In the genomic region with DNA sequence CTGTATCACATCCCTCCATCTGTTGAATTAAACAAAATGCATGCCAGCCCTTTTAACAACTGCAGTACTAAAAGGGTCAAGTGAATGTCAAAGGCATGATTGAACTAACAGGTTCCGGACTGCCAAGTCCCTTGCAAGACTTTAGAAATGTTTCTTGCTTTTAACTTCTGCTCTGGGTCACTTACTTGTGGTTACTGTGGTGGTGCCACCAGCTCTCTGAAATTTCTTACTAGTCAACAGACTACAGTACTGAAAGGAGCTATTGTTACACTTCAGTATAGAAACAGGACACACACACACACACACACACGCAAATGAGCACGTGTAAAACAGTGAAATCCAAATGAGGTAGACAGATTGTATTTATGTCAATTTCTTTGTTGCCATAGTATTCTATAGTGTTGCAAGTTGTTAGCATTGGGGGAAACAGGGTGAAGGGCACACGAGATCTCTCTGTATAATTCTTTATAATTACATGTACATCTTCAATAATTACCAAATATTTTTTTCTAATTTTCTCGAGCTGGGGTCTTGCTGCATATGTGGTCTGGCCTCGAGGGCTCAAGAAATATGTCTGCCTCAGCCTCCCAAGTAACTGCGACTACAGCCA, we compare ENCODE assay signal across 14 cellular contexts.
DNase-seq lines count a peak whose midpoint lies in the region; ATAC-seq and TF ChIP-seq lines count a peak whose summit lies in the region.
"Had no signal": no experiment of that assay in that cellular context is flagged by ENCODE, and none has a peak within 500 bp of the region (broad histone marks: within the 10 kb centered on the region; RNA-seq: fewer than 3 reads in every experiment).

No MANE protein-coding gene starts in this region.

- H3K27ac Mint-ChIP-seq in nephron = peak overlapping the region; percentile 12 to 86 (median 82)
- H3K27ac Mint-ChIP-seq: activated B cell treated with CpG ODN at 0.5 μM for 24 hours; activated T-cell treated with anti-CD3 and anti-CD28 coated beads, Interleukin-2, amount 50 U/mL, for 72 hours had no signal

- H3K27me3 Mint-ChIP-seq in nephron (ENCODE audit: low read depth) = no peaks in the 10 kb centered on the region
- H3K27me3 Mint-ChIP-seq: activated B cell treated with CpG ODN at 0.5 μM for 24 hours had no signal

- ATAC-seq in GM18909 (IDR thresholded peaks at IDR 0.05; ENCODE audit: poor library complexity, unreplicated experiment) (peak; percentile 71), HG02798 (IDR thresholded peaks at IDR 0.05; ENCODE audit: poor library complexity, unreplicated experiment) (peak; percentile 78)
- ATAC-seq: activated T-cell treated with anti-CD3 and anti-CD28 coated beads, Interleukin-2, amount 50 U/mL, for 72 hours; stimulated activated naive CD8-positive, alpha-beta T cell treated with anti-CD3 and anti-CD28 coated beads, Interleukin-15, Interleukin-2, amounts not matched to agents 100 U/mL and 50 U/mL, for 24 hours had no signal

- no peak overlapping the region for H3K4me3 Mint-ChIP-seq in nephron
- H3K4me3 Mint-ChIP-seq: activated B cell treated with CpG ODN at 0.5 μM for 24 hours; activated T-cell treated with anti-CD3 and anti-CD28 coated beads, Interleukin-2, amount 50 U/mL, for 72 hours had no signal

- peak; percentile 62 for DNase-seq in M059J (ENCODE audit: low read depth)
- no peak for DNase-seq in activated CD4-positive, alpha-beta T cell treated with anti-CD3 and anti-CD28 coated beads for 48 hours
- DNase-seq in NCI-H1417 treated with DMSO at 0.1 percent for 48 hours (lab: John Stamatoyannopoulos, UW) = no peak
- DNase-seq in ureter (ENCODE audit: low spot score) = no peak
- DNase-seq: activated B cell treated with CpG ODN at 0.5 μM for 24 hours; activated T-cell treated with anti-CD3 and anti-CD28 coated beads, Interleukin-2, amount 50 U/mL, for 72 hours; brain microvascular endothelial cell; hippocampal formation; NCI-H69; stimulated activated CD4-positive, alpha-beta T cell treated with anti-CD3 and anti-CD28 coated beads, Interleukin-4, amount 100 ng/mL, for 1 hour; stimulated activated naive CD8-positive, alpha-beta T cell treated with anti-CD3 and anti-CD28 coated beads, Interleukin-15, Interleukin-2, amounts not matched to agents 100 U/mL and 50 U/mL, for 24 hours had no signal

- H3K9me3 Mint-ChIP-seq in nephron = peaks cover 3% of the 10 kb centered on the region
- H3K9me3 Mint-ChIP-seq: activated B cell treated with CpG ODN at 0.5 μM for 24 hours; activated T-cell treated with anti-CD3 and anti-CD28 coated beads, Interleukin-2, amount 50 U/mL, for 72 hours had no signal

- no peak for TF ChIP-seq CTCF in nephron (IDR thresholded peaks at IDR 0.05; ENCODE audit: unreplicated experiment in 3 of 3)

- H3K36me3 Mint-ChIP-seq in nephron (ENCODE audit: low read depth) = no peaks in the 10 kb centered on the region

- peaks cover 47% of the 10 kb centered on the region for H3K4me1 Mint-ChIP-seq in nephron
- H3K4me1 Mint-ChIP-seq: activated B cell treated with CpG ODN at 0.5 μM for 24 hours had no signal
